ENCODE assay signal across 16 cellular contexts in genomic region chr9:21966140-21966851, GRCh38. TPM values are rescaled to one million over a fixed set of nuclear protein-coding genes. Genes with fewer than 3 reads are reported as not detected.
DNase-seq lines count a peak whose midpoint lies in the region; ATAC-seq and TF ChIP-seq lines count a peak whose summit lies in the region.
"Had no signal": no experiment of that assay in that cellular context is flagged by ENCODE, and none has a peak within 500 bp of the region (broad histone marks: within the 10 kb centered on the region; RNA-seq: fewer than 3 reads in every experiment).

No MANE protein-coding gene starts in this region.

- H3K4me2 ChIP-seq in DND-41 (ENCODE audit: insufficient read depth, low read length) (no peak overlapping the region), mesendoderm (ENCODE audit: low read length) (peak overlapping the region; percentile 1)

- H3K18ac ChIP-seq in mesendoderm (ENCODE audit: low read length): no peak overlapping the region

- ATAC-seq in DND-41 (ENCODE audit: insufficient read depth, low read depth) (0 out of 3 replicates have a peak, but pooled peaks have one; percentile 21), HG03469 (IDR thresholded peaks at IDR 0.05; ENCODE audit: unreplicated experiment) (no peak)
- no peak for ATAC-seq in central memory CD8-positive, alpha-beta T cell (replicated peaks; ENCODE audit: extremely low read depth, poor library complexity, severe bottlenecking)

- no peaks in the 10 kb centered on the region for H3K79me1 ChIP-seq in mesendoderm (ENCODE audit: low read length)

- peaks cover 13% of the 10 kb centered on the region for H4K20me1 ChIP-seq in DND-41 (ENCODE audit: insufficient read depth, low read length)

- H2AFZ ChIP-seq in DND-41 (ENCODE audit: low read depth, low read length): no peak overlapping the region

- H4K8ac ChIP-seq in mesendoderm (ENCODE audit: low read depth, low read length): no peak overlapping the region

- no peak overlapping the region for H2BK15ac ChIP-seq in mesendoderm (replicated peaks; ENCODE audit: low read depth)

- WGBS in mesendoderm (ENCODE audit: extremely low coverage, insufficient coverage, low lambda C conversion rate): no CpG with 5 or more reads among the region's 15 CpGs

- H3K4me1 Mint-ChIP-seq in central memory CD8-positive, alpha-beta T cell: peaks cover 16% of the 10 kb centered on the region

- no peaks in the 10 kb centered on the region for H3K27me3 ChIP-seq in DND-41 (ENCODE audit: insufficient read depth, low read length, poor library complexity)
- peaks cover 97% of the 10 kb centered on the region for H3K27me3 ChIP-seq in HUES6 (ENCODE audit: control insufficient read depth, insufficient read depth, low read length)
- peaks cover 60% of the 10 kb centered on the region for H3K27me3 ChIP-seq in mesendoderm (ENCODE audit: insufficient read depth, low read length, poor library complexity)
- peaks cover 59% of the 10 kb centered on the region for H3K27me3 ChIP-seq in ascending aorta

- no peak overlapping the region for H3K27ac Mint-ChIP-seq in central memory CD8-positive, alpha-beta T cell (ENCODE audit: low read depth)
- H3K27ac Mint-ChIP-seq: activated T-helper 2 cell treated with anti-CD3 and anti-CD28 coated beads, Interferon-gamma antibody, Interleukin-2, Interleukin-4, amounts not matched to agents 10 μg/mL and 5 μg/mL and 100 μg/mL, durations not matched to agents 14 hours and 24 hours and 36 hours had no signal

- intact Hi-C loops in ascending aorta (cut with DNase I): no loop called here

- H4K5ac ChIP-seq in mesendoderm (ENCODE audit: low read length): no peak overlapping the region

- H2AK5ac ChIP-seq in mesendoderm (ENCODE audit: low read length): no peak overlapping the region

- TF ChIP-seq CTCF in DND-41 (IDR thresholded peaks at IDR 0.05; ENCODE audit: borderline replicate concordance, extremely low read depth, low read length, poor library complexity, severe bottlenecking) (no peak), ascending aorta (IDR thresholded peaks at IDR 0.05) (no peak)

- peak overlapping the region; percentile 69 for H3K4me3 Mint-ChIP-seq in central memory CD8-positive, alpha-beta T cell

- H3K27ac ChIP-seq in DND-41 (ENCODE audit: low read length) (no peak overlapping the region), HUES6 (ENCODE audit: low read depth, low read length) (no peak overlapping the region), mesendoderm (ENCODE audit: low read depth, low read length) (no peak overlapping the region), ascending aorta (no peak overlapping the region)
- H3K27ac ChIP-seq: body of pancreas, right atrium auricular region, thoracic aorta had no signal

- no peak overlapping the region for H2BK5ac ChIP-seq in mesendoderm (ENCODE audit: low read length)

- DNase-seq in DND-41: no peak
- DNase-seq in central memory CD8-positive, alpha-beta T cell (ENCODE audit: low spot score in 2 of 2): no peak
- DNase-seq in mesendoderm: peak; percentile 16
- DNase-seq in islet precursor cell: no peak
- no peak for DNase-seq in ascending aorta (ENCODE audit: low spot score in 2 of 2)
- no peak for DNase-seq in NCI-H1105 treated with DMSO at 0.1 percent for 48 hours (lab: John Stamatoyannopoulos, UW)
- DNase-seq: NCI-H1436 treated with DMSO at 0.1 percent for 48 hours, SHP77, T-helper 9 cell had no signal

- no peaks in the 10 kb centered on the region for H3K4me1 ChIP-seq in DND-41 (ENCODE audit: insufficient read depth, low read length)
- peaks cover 42% of the 10 kb centered on the region for H3K4me1 ChIP-seq in HUES6 (ENCODE audit: control insufficient read depth, insufficient read depth, low read length)
- H3K4me1 ChIP-seq in mesendoderm (ENCODE audit: control insufficient read depth, low read depth, low read length): peaks cover 2% of the 10 kb centered on the region
- H3K4me1 ChIP-seq in ascending aorta: peaks cover 4 to 5% of the 10 kb centered on the region in 2 donors

- H3K4me3 ChIP-seq in DND-41 (ENCODE audit: low read depth in 1 of 2, low read length in 2 of 2) (no peak overlapping the region), HUES6 (ENCODE audit: low read depth, low read length) (peak overlapping the region; percentile 68), mesendoderm (ENCODE audit: low read length) (no peak overlapping the region), ascending aorta (peak overlapping the region in 1 of 2 donors; percentile 50)
- H3K4me3 ChIP-seq: body of pancreas, lung had no signal

- peaks cover 100% of the 10 kb centered on the region for H3K27me3 Mint-ChIP-seq in central memory CD8-positive, alpha-beta T cell

- H3K36me3 ChIP-seq in DND-41 (ENCODE audit: insufficient read depth, low read length) (peaks cover 54% of the 10 kb centered on the region), HUES6 (ENCODE audit: control insufficient read depth, insufficient read depth, low read length) (no peaks in the 10 kb centered on the region), mesendoderm (ENCODE audit: control insufficient read depth, insufficient read depth, low read length) (no peaks in the 10 kb centered on the region), ascending aorta (no peaks in the 10 kb centered on the region)
- H3K36me3 ChIP-seq: right atrium auricular region, thoracic aorta had no signal

- H3K23ac ChIP-seq in mesendoderm (ENCODE audit: low read length): no peak overlapping the region

- no peaks in the 10 kb centered on the region for H3K9me3 ChIP-seq in DND-41 (ENCODE audit: insufficient read depth, low read length, severe bottlenecking)
- no peaks in the 10 kb centered on the region for H3K9me3 ChIP-seq in HUES6 (ENCODE audit: control insufficient read depth, insufficient read depth, low read depth, low read length)
- peaks cover 0 to 9% of the 10 kb centered on the region in 2 donors for H3K9me3 ChIP-seq in ascending aorta
- H3K9me3 ChIP-seq: body of pancreas, thoracic aorta had no signal

- H3K9me3 Mint-ChIP-seq in central memory CD8-positive, alpha-beta T cell: peaks cover 12% of the 10 kb centered on the region

- H3K9ac ChIP-seq in DND-41 (ENCODE audit: low read depth, low read length): no peak overlapping the region
- H3K9ac ChIP-seq in HUES6 (ENCODE audit: low read length): no peak overlapping the region
- no peak overlapping the region for H3K9ac ChIP-seq in mesendoderm (ENCODE audit: low read length)

- H3K56ac ChIP-seq in mesendoderm (ENCODE audit: low read length): no peak overlapping the region

- peaks cover 21% of the 10 kb centered on the region for H3K79me2 ChIP-seq in DND-41 (ENCODE audit: insufficient read depth, low read length)
- H3K79me2 ChIP-seq in mesendoderm (ENCODE audit: control insufficient read depth, insufficient read depth, low read length): no peaks in the 10 kb centered on the region

- H3K36me3 Mint-ChIP-seq in central memory CD8-positive, alpha-beta T cell (ENCODE audit: insufficient read depth): peaks cover 32% of the 10 kb centered on the region

- no peak overlapping the region for H3K4ac ChIP-seq in mesendoderm (ENCODE audit: low read depth, low read length)

- H2BK120ac ChIP-seq in mesendoderm (ENCODE audit: low read depth, low read length): no peak overlapping the region

RNA-seq across cellular contexts. Expression of gene CDKN2A, which starts 27.9 kb away (rescaled TPM):
- polyA plus RNA-seq in mesendoderm (2013, experiment 1 of 2): 1.2 TPM
- polyA plus RNA-seq in mesendoderm (2013, experiment 2 of 2): 1.2 TPM
- total RNA-seq in ascending aorta: 17.1 TPM

RNA-seq across cellular contexts. Expression of gene CDKN2B-AS1, which starts 28.3 kb away (rescaled TPM):
- polyA plus RNA-seq in mesendoderm (2013, experiment 1 of 2): 0.10 TPM
- 0.06 TPM for polyA plus RNA-seq in mesendoderm (2013, experiment 2 of 2)
- total RNA-seq in ascending aorta: not detected
- total RNA-seq: right atrium auricular region, thoracic aorta had no signal

RNA-seq across cellular contexts. Expression of gene CDKN2B, which starts 42.8 kb away (rescaled TPM):
- polyA plus RNA-seq in mesendoderm (2013, experiment 1 of 2): 1.0 TPM
- polyA plus RNA-seq in mesendoderm (2013, experiment 2 of 2): 1.3 TPM
- 11.4 TPM for total RNA-seq in ascending aorta
